Comparison of ENCODE assay signal across 26 cellular contexts in genomic region chr5:107781451-107781850, GRCh38.
DNase-seq lines count a peak whose midpoint lies in the region; ATAC-seq and TF ChIP-seq lines count a peak whose summit lies in the region.
"Had no signal": no experiment of that assay in that cellular context is flagged by ENCODE, and none has a peak within 500 bp of the region (broad histone marks: within the 10 kb centered on the region; RNA-seq: fewer than 3 reads in every experiment).

No MANE protein-coding gene starts in this region.

- peaks cover 6% of the 10 kb centered on the region for H3K27me3 Mint-ChIP-seq in activated CD8-positive, alpha-beta T cell treated with anti-CD3 and anti-CD28 coated beads, Interleukin-2, amount 10 ng/mL, durations not matched to agents 7 days and 5 days (ENCODE audit: low read depth)
- H3K27me3 Mint-ChIP-seq: CD4-positive, CD25-positive, alpha-beta regulatory T cell; stimulated activated memory B cell treated with anti-CD40 and anti-IgM and Interleukin-4, amounts not matched to agents 10 μg/mL and 1 μg/mL and 100 μg/mL, for 72 hours had no signal

- intact Hi-C loops in mammary epithelial cell (cut with micrococcal nuclease) (no loop called here), mucosa of descending colon (cut with DNase I, micrococcal nuclease) (no loop called here)

- H3K4me3 ChIP-seq in MG63, result no peak overlapping the region
- no peak overlapping the region for H3K4me3 ChIP-seq in mammary epithelial cell (replicated peaks in 1 of 3; ENCODE audit: insufficient read depth in 1 of 3, low read depth in 2 of 3, low read length in 3 of 3)
- no peak overlapping the region for H3K4me3 ChIP-seq in mucosa of descending colon
- H3K4me3 ChIP-seq: prostate gland, skin epidermis, suprapubic skin, uterus had no signal

- no peak overlapping the region for H2AFZ ChIP-seq in mammary epithelial cell (ENCODE audit: low read depth, low read length)

- H3K9me3 ChIP-seq in MG63 (peaks cover 13% of the 10 kb centered on the region; the same call in 1 of the 2 replicates), mammary epithelial cell (replicated peaks; ENCODE audit: insufficient read depth, low read length) (no peaks in the 10 kb centered on the region), mucosa of descending colon (no peaks in the 10 kb centered on the region)
- H3K9me3 ChIP-seq: prostate gland, suprapubic skin, uterus had no signal

- H3K4me3 Mint-ChIP-seq in activated CD8-positive, alpha-beta T cell treated with anti-CD3 and anti-CD28 coated beads, Interleukin-2, amount 10 ng/mL, durations not matched to agents 7 days and 5 days, result no peak overlapping the region
- H3K4me3 Mint-ChIP-seq: activated CD8-positive, alpha-beta T cell treated with anti-CD3 and anti-CD28 coated beads for 36 hours; CD4-positive, CD25-positive, alpha-beta regulatory T cell; central memory CD8-positive, alpha-beta T cell; stimulated activated memory B cell treated with anti-CD40 and anti-IgM and Interleukin-4, amounts not matched to agents 10 μg/mL and 1 μg/mL and 100 μg/mL, for 72 hours had no signal

- H3K27me3 ChIP-seq in MG63 (no peaks in the 10 kb centered on the region), mammary epithelial cell (ENCODE audit: insufficient read depth, low read length) (peaks cover 5% of the 10 kb centered on the region)
- H3K27me3 ChIP-seq: suprapubic skin, uterus had no signal

- H4K20me1 ChIP-seq in mammary epithelial cell (ENCODE audit: insufficient read depth, low read length), result no peaks in the 10 kb centered on the region

- no peak overlapping the region for H3K9ac ChIP-seq in mammary epithelial cell (ENCODE audit: insufficient read depth, low read length)

- H3K27ac ChIP-seq in mammary epithelial cell (ENCODE audit: insufficient read depth, low read depth, low read length), result no peak overlapping the region
- H3K27ac ChIP-seq: epithelial cell of prostate, prostate gland, RWPE1, skin epidermis, suprapubic skin, uterus had no signal

- peak; percentile 24 for DNase-seq in H4 (ENCODE audit: low spot score)
- peak; percentile 35 for DNase-seq in MG63
- peak; percentile 3 for DNase-seq in mammary epithelial cell
- DNase-seq in mucosa of descending colon, result peak in 1 of 3 donors; percentile 20
- DNase-seq in activated CD8-positive, alpha-beta T cell treated with anti-CD3 and anti-CD28 coated beads, Interleukin-2, amount 10 ng/mL, durations not matched to agents 7 days and 5 days, result no peak
- no peak for DNase-seq in NCI-H524 (lab: John Stamatoyannopoulos, UW)
- DNase-seq in omental fat pad (ENCODE audit: low spot score), result no peak
- DNase-seq: activated CD4-positive, CD25-positive, alpha-beta regulatory T cell; activated CD8-positive, alpha-beta T cell treated with anti-CD3 and anti-CD28 coated beads for 36 hours; CD4-positive, CD25-positive, alpha-beta regulatory T cell; DMS53; foreskin melanocyte; NCI-H1417; NCI-H2107; NCI-H510A; stimulated activated CD4-positive, alpha-beta T cell treated with anti-CD3 and anti-CD28 coated beads, Interleukin-2, amount 100 ng/mL, for 24 hours; T-helper 9 cell; uterus had no signal

- CTCF ChIA-PET in mammary epithelial cell (lab: Charles Lee; ENCODE audit: low non-redundant PET), result no interaction called here
- CTCF ChIA-PET in activated CD8-positive, alpha-beta T cell treated with anti-CD3 and anti-CD28 coated beads, Interleukin-2, amount 10 ng/mL, durations not matched to agents 7 days and 5 days (lab: Charles Lee), result no interaction called here

- no peaks in the 10 kb centered on the region for H3K4me1 Mint-ChIP-seq in activated CD8-positive, alpha-beta T cell treated with anti-CD3 and anti-CD28 coated beads, Interleukin-2, amount 10 ng/mL, durations not matched to agents 7 days and 5 days (ENCODE audit: low read depth)
- H3K4me1 Mint-ChIP-seq: CD4-positive, CD25-positive, alpha-beta regulatory T cell; central memory CD8-positive, alpha-beta T cell; stimulated activated memory B cell treated with anti-CD40 and anti-IgM and Interleukin-4, amounts not matched to agents 10 μg/mL and 1 μg/mL and 100 μg/mL, for 72 hours had no signal

- no peaks in the 10 kb centered on the region for H3K4me1 ChIP-seq in mammary epithelial cell (ENCODE audit: insufficient read depth, low read length)
- H3K4me1 ChIP-seq in mucosa of descending colon (ENCODE audit: low read depth), result peaks cover 10% of the 10 kb centered on the region
- H3K4me1 ChIP-seq: prostate gland, suprapubic skin, uterus had no signal

- H3K36me3 Mint-ChIP-seq in activated CD8-positive, alpha-beta T cell treated with anti-CD3 and anti-CD28 coated beads, Interleukin-2, amount 10 ng/mL, durations not matched to agents 7 days and 5 days (ENCODE audit: low read depth), result no peaks in the 10 kb centered on the region
- H3K36me3 Mint-ChIP-seq: CD4-positive, CD25-positive, alpha-beta regulatory T cell; stimulated activated memory B cell treated with anti-CD40 and anti-IgM and Interleukin-4, amounts not matched to agents 10 μg/mL and 1 μg/mL and 100 μg/mL, for 72 hours had no signal

- no peaks in the 10 kb centered on the region for H3K36me3 ChIP-seq in MG63
- H3K36me3 ChIP-seq in mammary epithelial cell (ENCODE audit: insufficient read depth, low read length), result no peaks in the 10 kb centered on the region
- H3K36me3 ChIP-seq in mucosa of descending colon (ENCODE audit: low read depth), result no peaks in the 10 kb centered on the region
- H3K36me3 ChIP-seq: prostate gland, suprapubic skin, uterus had no signal

- POLR2A ChIA-PET in activated CD8-positive, alpha-beta T cell treated with anti-CD3 and anti-CD28 coated beads, Interleukin-2, amount 10 ng/mL, durations not matched to agents 7 days and 5 days (lab: Charles Lee), result no interaction called here

- no peak overlapping the region for H3K4me2 ChIP-seq in mammary epithelial cell (ENCODE audit: insufficient read depth, low read depth, low read length)

- BruUV-seq in mammary epithelial cell (replicated peaks; lab: Mats Ljungman, UMichigan), result no TSS peak

- TF ChIP-seq CTCF in mammary epithelial cell (conservative IDR thresholded peaks at IDR 0.05 in 1 of 2, IDR thresholded peaks at IDR 0.05 in 1 of 2; ENCODE audit: extremely low read depth in 1 of 2, insufficient read depth in 1 of 2, low read depth in 1 of 2, low read length in 2 of 2) (no peak), mucosa of descending colon (IDR thresholded peaks at IDR 0.05) (no peak), omental fat pad (IDR thresholded peaks at IDR 0.05) (no peak)

- no peaks in the 10 kb centered on the region for H3K79me2 ChIP-seq in mammary epithelial cell (ENCODE audit: insufficient read depth, low read length)

- H3K9me3 Mint-ChIP-seq in activated CD8-positive, alpha-beta T cell treated with anti-CD3 and anti-CD28 coated beads, Interleukin-2, amount 10 ng/mL, durations not matched to agents 7 days and 5 days (ENCODE audit: insufficient read depth), result no peaks in the 10 kb centered on the region
- H3K9me3 Mint-ChIP-seq: activated CD8-positive, alpha-beta T cell treated with anti-CD3 and anti-CD28 coated beads for 36 hours; central memory CD8-positive, alpha-beta T cell had no signal

- in situ Hi-C loops in mammary epithelial cell (cut with MboI; ENCODE audit: low sequenced_read_pairs in 2 of 2), result no loop called here

- no peak overlapping the region for H3K27ac Mint-ChIP-seq in activated CD8-positive, alpha-beta T cell treated with anti-CD3 and anti-CD28 coated beads, Interleukin-2, amount 10 ng/mL, durations not matched to agents 7 days and 5 days
- H3K27ac Mint-ChIP-seq: activated CD8-positive, alpha-beta T cell treated with anti-CD3 and anti-CD28 coated beads for 36 hours; CD4-positive, CD25-positive, alpha-beta regulatory T cell; stimulated activated memory B cell treated with anti-CD40 and anti-IgM and Interleukin-4, amounts not matched to agents 10 μg/mL and 1 μg/mL and 100 μg/mL, for 72 hours had no signal

- WGBS in mammary epithelial cell (ENCODE audit: low coverage, missing lambda C conversion rate), result 0% methylated on average over 1 of the region's 1 CpG

- peak; percentile 24 for ATAC-seq in mucosa of descending colon
- no peak for ATAC-seq in GM18907 (IDR thresholded peaks at IDR 0.05; ENCODE audit: unreplicated experiment)
- ATAC-seq in activated CD8-positive, alpha-beta T cell treated with anti-CD3 and anti-CD28 coated beads, Interleukin-2, amount 10 ng/mL, durations not matched to agents 7 days and 5 days, result no peak
- no peak for ATAC-seq in omental fat pad (ENCODE audit: low FRiP score)
- ATAC-seq: activated CD8-positive, alpha-beta T cell treated with anti-CD3 and anti-CD28 coated beads for 36 hours; stimulated activated memory B cell treated with anti-CD40 and anti-IgM and Interleukin-4, amounts not matched to agents 10 μg/mL and 1 μg/mL and 100 μg/mL, for 72 hours had no signal

- dilution Hi-C loops in mammary epithelial cell (cut with HindIII; ENCODE audit: low sequenced_read_pairs), result no loop called here

Comparison
In these comparisons a context has a peak if more than half of its experiments do, and no peak if none do; other contexts are left out.
1. DNase-seq: peak in H4 (single experiment), MG63 (single experiment) and mammary epithelial cell (single experiment); none in activated CD8-positive, alpha-beta T cell treated with anti-CD3 and anti-CD28 coated beads, Interleukin-2, amount 10 ng/mL, durations not matched to agents 7 days and 5 days (single experiment), NCI-H524 (0 of 2) and omental fat pad (single experiment).